Comparison of ENCODE assay signal across 8 cellular contexts in genomic region chr12:53300187-53300586, GRCh38. TPM values are rescaled to one million over a fixed set of nuclear protein-coding genes. Genes with fewer than 3 reads are reported as not detected.
DNase-seq lines count a peak whose midpoint lies in the region; ATAC-seq and TF ChIP-seq lines count a peak whose summit lies in the region.

No MANE protein-coding gene starts in this region.

- no peak for TF ChIP-seq POLR2A in HCT116 (IDR thresholded peaks at IDR 0.05; ENCODE audit: borderline replicate concordance, extremely low read depth, insufficient read depth, insufficient read length)

- RAD21 ChIA-PET in HCT116 (lab: Charles Lee; ENCODE audit: low non-redundant PET in 1 of 2, low total read pairs in 2 of 2, uncharacterized antibody in 2 of 2, unreplicated experiment in 2 of 2) = interaction anchor here in 1 of 2 experiments (1.0 kb wide), 1 partner anchor 86 kb away, joined by 4 read pairs; no protein-coding TSS in a partner anchor

- peak overlapping the region; percentile 88 for H3K4me2 ChIP-seq in HCT116 (ENCODE audit: low read length)

- H3K36me3 Mint-ChIP-seq in activated naive CD8-positive, alpha-beta T cell = peaks cover 17% of the 10 kb centered on the region

- H3K27ac Mint-ChIP-seq in activated naive CD8-positive, alpha-beta T cell = peak overlapping the region; percentile 96
- H3K27ac Mint-ChIP-seq in stimulated activated naive CD8-positive, alpha-beta T cell treated with anti-CD3 and anti-CD28 coated beads, Interleukin-15, amount 100 ng/mL, for 72 hours = peak overlapping the region; percentile 98

- peaks cover 19 to 34% of the 10 kb centered on the region in 2 experiments for H3K36me3 ChIP-seq in HCT116 (ENCODE audit: control insufficient read depth in 1 of 2, insufficient read depth in 2 of 2, low read length in 2 of 2)

- intact Hi-C loops in HCT116 (cut with micrococcal nuclease) = no loop called here

- no peaks in the 10 kb centered on the region for H3K9me3 Mint-ChIP-seq in activated naive CD8-positive, alpha-beta T cell (ENCODE audit: low read depth)
- H3K9me3 Mint-ChIP-seq in stimulated activated naive CD8-positive, alpha-beta T cell treated with anti-CD3 and anti-CD28 coated beads, Interleukin-15, amount 100 ng/mL, for 72 hours = no peaks in the 10 kb centered on the region

- POLR2A ChIA-PET in AG04450 (lab: Yijun Ruan, JAX) (interaction anchor here (0.7 to 1.4 kb wide), 4 partner anchors 33 to 221 kb away, joined by 3 to 6 read pairs (median 3); partner anchors contain the start of genes SP1 and SPRYD3), HCT116 (lab: Charles Lee) (interaction anchor here (1.3 to 1.4 kb wide), 2 partner anchors 21 kb away, joined by 4 to 6 read pairs; partner anchors contain the start of gene AAAS), GM10248 (lab: Yijun Ruan, JAX) (interaction anchor here (1.1 to 1.9 kb wide), 3 partner anchors 21 to 32 kb away, joined by 3 to 9 read pairs (median 4); partner anchors contain the start of genes AAAS and ESPL1)

- no TSS peak for BruUV-seq in HCT116 (replicated peaks; lab: Mats Ljungman, UMichigan)

- peaks cover 76% of the 10 kb centered on the region for H3K79me2 ChIP-seq in HCT116 (ENCODE audit: insufficient read depth, low read length)

- H3K4me3 ChIP-seq in AG04450 (ENCODE audit: low read depth, low read length) = peak overlapping the region; percentile 92
- peak overlapping the region; percentile 82 to 95 for H3K4me3 ChIP-seq in HCT116 (replicated peaks in 1 of 2; ENCODE audit: low read depth in 1 of 2, low read length in 2 of 2)

- no peak overlapping the region for H2AFZ ChIP-seq in HCT116 (ENCODE audit: low read depth, low read length, poor library complexity, severe bottlenecking)

- no peaks in the 10 kb centered on the region for H3K9me2 ChIP-seq in HCT116 (ENCODE audit: insufficient read depth)

- H4K20me1 ChIP-seq in HCT116 (ENCODE audit: insufficient read depth) = no peaks in the 10 kb centered on the region

- DNase-seq in AG04450 (ENCODE audit: low read depth, low spot score) (peak; percentile 21), HCT116 (ENCODE audit: low read depth, low spot score) (no peak), iris pigment epithelial cell (ENCODE audit: low read depth) (peak; percentile 83), GM10248 (ENCODE audit: extremely low spot score) (no peak)
- no peak for DNase-seq in stimulated activated naive CD8-positive, alpha-beta T cell treated with anti-CD3 and anti-CD28 coated beads, Interleukin-15, amount 100 ng/mL, for 72 hours

- no peak for ATAC-seq in HCT116
- no peak for ATAC-seq in stimulated activated naive CD8-positive, alpha-beta T cell treated with anti-CD3 and anti-CD28 coated beads, Interleukin-15, amount 100 ng/mL, for 72 hours
- no peak for ATAC-seq in HG03159 (IDR thresholded peaks at IDR 0.05; ENCODE audit: unreplicated experiment)
- ATAC-seq in GM21423 (IDR thresholded peaks at IDR 0.05; ENCODE audit: unreplicated experiment) = no peak

- H3K27me3 ChIP-seq in AG04450 (ENCODE audit: control insufficient read depth, insufficient read depth, low read length) (no peaks in the 10 kb centered on the region), HCT116 (ENCODE audit: insufficient read depth, low read length) (no peaks in the 10 kb centered on the region)

- H3K9me3 ChIP-seq in AG04450 (ENCODE audit: control insufficient read depth, insufficient read depth, low read length) (no peaks in the 10 kb centered on the region; the same call in 1 of the 2 replicates), HCT116 (ENCODE audit: control insufficient read depth in 1 of 2, insufficient read depth in 1 of 2, low read depth in 1 of 2, low read length in 2 of 2) (no peaks in the 10 kb centered on the region)

- CTCF ChIA-PET in AG04450 (lab: Charles Lee) (interaction anchor here (1.0 to 8.4 kb wide), 2 partner anchors 22 to 45 kb away, joined by 4 to 80 read pairs; partner anchors contain the start of gene AAAS), HCT116 (lab: Charles Lee) (interaction anchor here (1.1 to 1.6 kb wide), 2 partner anchors 21 to 121 kb away, joined by 7 to 11 read pairs; partner anchors contain the start of gene AAAS), GM10248 (lab: Yijun Ruan, JAX) (interaction anchor here (1.3 to 25.5 kb wide), 7 partner anchors 15 to 93 kb away, joined by 3 to 383 read pairs (median 34); partner anchors contain the start of genes AAAS and ITGB7)

- H3K4me1 ChIP-seq in HCT116 (ENCODE audit: control insufficient read depth in 1 of 2, insufficient read depth in 2 of 2, low read length in 2 of 2) = peaks cover 22 to 44% of the 10 kb centered on the region in 2 experiments

- peaks cover 69% of the 10 kb centered on the region for H3K4me1 Mint-ChIP-seq in activated naive CD8-positive, alpha-beta T cell (ENCODE audit: low read depth)
- H3K4me1 Mint-ChIP-seq in stimulated activated naive CD8-positive, alpha-beta T cell treated with anti-CD3 and anti-CD28 coated beads, Interleukin-15, amount 100 ng/mL, for 72 hours = peaks cover 73% of the 10 kb centered on the region

- TF ChIP-seq RAD21 in HCT116 (IDR thresholded peaks at IDR 0.05; ENCODE audit: low read depth) = no peak

- peak overlapping the region; percentile 100 for H3K4me3 Mint-ChIP-seq in activated naive CD8-positive, alpha-beta T cell
- H3K4me3 Mint-ChIP-seq in stimulated activated naive CD8-positive, alpha-beta T cell treated with anti-CD3 and anti-CD28 coated beads, Interleukin-15, amount 100 ng/mL, for 72 hours = peak overlapping the region; percentile 84 to 92

- H3K27ac ChIP-seq in AG04450 (ENCODE audit: low read depth, low read length) (peak overlapping the region; percentile 96), HCT116 (ENCODE audit: low read depth, low read length) (peak overlapping the region; percentile 90)

- peak overlapping the region; percentile 93 for H3K9ac ChIP-seq in HCT116 (ENCODE audit: low read length)

- no peaks in the 10 kb centered on the region for H3K27me3 Mint-ChIP-seq in activated naive CD8-positive, alpha-beta T cell
- H3K27me3 Mint-ChIP-seq in stimulated activated naive CD8-positive, alpha-beta T cell treated with anti-CD3 and anti-CD28 coated beads, Interleukin-15, amount 100 ng/mL, for 72 hours = no peaks in the 10 kb centered on the region

- TF ChIP-seq CTCF in AG04450 (IDR thresholded peaks at IDR 0.05; ENCODE audit: low read depth, low read length) = no peak
- no peak for TF ChIP-seq CTCF in HCT116 (IDR thresholded peaks at IDR 0.05 in 2 of 3, conservative IDR thresholded peaks at IDR 0.05 in 1 of 3; ENCODE audit: borderline replicate concordance in 1 of 3, insufficient read depth in 1 of 3, low read depth in 2 of 3, low read length in 2 of 3)
- TF ChIP-seq CTCF in GM10248 (IDR thresholded peaks at IDR 0.05; ENCODE audit: control extremely low read depth, extremely low read depth, low read depth, missing control alignments) = no peak

TF ChIP-seq in HCT116, 20 proteins besides CTCF, POLR2A, EP300 and RAD21 (continues in another document):
- TF ChIP-seq POLR2AphosphoS5 (IDR thresholded peaks at IDR 0.05; ENCODE audit: low read depth, low read length) (no peak), ATF3 (IDR thresholded peaks at IDR 0.05) (no peak), SP1 (IDR thresholded peaks at IDR 0.05; ENCODE audit: low read depth) (no peak), TCF7L2 (IDR thresholded peaks at IDR 0.05; ENCODE audit: borderline replicate concordance, extremely low read depth, insufficient read depth, insufficient read length) (no peak), ZBTB33 (IDR thresholded peaks at IDR 0.05; ENCODE audit: extremely low read depth, insufficient replicate concordance, low read length) (no peak), CEBPB (IDR thresholded peaks at IDR 0.05; ENCODE audit: low read depth) (no peak), FOSL1 (IDR thresholded peaks at IDR 0.05; ENCODE audit: low read depth) (no peak)

RNA-seq across cellular contexts. Expression of gene MYG1, which starts 0.7 kb away (rescaled TPM):
- polyA plus RNA-seq in AG04450 (2011; rRNA removed) = 47.8 and 63.2 TPM in 2 replicates
- 42.8 and 48.7 TPM in 2 replicates for polyA minus RNA-seq in AG04450 (2011; rRNA and poly(A)+ RNA removed)
- total RNA-seq in HCT116 (2021; ENCODE audit: unreplicated experiment) = 104 TPM
- 101 and 106 TPM in 2 replicates for polyA plus RNA-seq in HCT116 (2012)

RNA-seq across cellular contexts. Expression of gene PFDN5, which starts 4.8 kb away (rescaled TPM):
- 970 and 991 TPM in 2 replicates for polyA plus RNA-seq in AG04450 (2011; rRNA removed)
- polyA minus RNA-seq in AG04450 (2011; rRNA and poly(A)+ RNA removed) = 207 and 211 TPM in 2 replicates
- 318 TPM for total RNA-seq in HCT116 (2021; ENCODE audit: unreplicated experiment)
- polyA plus RNA-seq in HCT116 (2012) = 540 and 548 TPM in 2 replicates

RNA-seq across cellular contexts. Expression of gene AAAS, which starts 21.2 kb away (rescaled TPM):
- 40.0 and 46.7 TPM in 2 replicates for polyA plus RNA-seq in AG04450 (2011; rRNA removed)
- 47.7 and 56.2 TPM in 2 replicates for polyA minus RNA-seq in AG04450 (2011; rRNA and poly(A)+ RNA removed)
- total RNA-seq in HCT116 (2021; ENCODE audit: unreplicated experiment) = 87.9 TPM
- 64.1 and 77.3 TPM in 2 replicates for polyA plus RNA-seq in HCT116 (2012)

RNA-seq across cellular contexts. Expression of gene ESPL1, which starts 32.1 kb away (rescaled TPM):
- polyA plus RNA-seq in AG04450 (2011; rRNA removed) = 1.6 and 2.1 TPM in 2 replicates
- polyA minus RNA-seq in AG04450 (2011; rRNA and poly(A)+ RNA removed) = 3.0 and 3.6 TPM in 2 replicates
- total RNA-seq in HCT116 (2021; ENCODE audit: unreplicated experiment) = 50.3 TPM
- 33.9 and 36.7 TPM in 2 replicates for polyA plus RNA-seq in HCT116 (2012)

RNA-seq across cellular contexts. Expression of gene SP7, which starts 36.0 kb away (rescaled TPM):
- polyA plus RNA-seq in AG04450 (2011; rRNA removed) = not detected in 2 replicates
- 0.26 TPM in 1 of 2 replicates, not detected in the other for polyA minus RNA-seq in AG04450 (2011; rRNA and poly(A)+ RNA removed)
- total RNA-seq in HCT116 (2021; ENCODE audit: unreplicated experiment) = not detected
- 0.02 and 0.04 TPM in 2 replicates for polyA plus RNA-seq in HCT116 (2012)

Comparison
In these comparisons a context has a peak if more than half of its experiments do, and no peak if none do; other contexts are left out.
1. DNase-seq: peak in AG04450 (single experiment) and iris pigment epithelial cell (single experiment); none in HCT116 (single experiment), stimulated activated naive CD8-positive, alpha-beta T cell treated with anti-CD3 and anti-CD28 coated beads, Interleukin-15, amount 100 ng/mL, for 72 hours (0 of 2) and GM10248 (single experiment).